ENCODE assay signal across 15 cellular contexts in the genomic region with DNA sequence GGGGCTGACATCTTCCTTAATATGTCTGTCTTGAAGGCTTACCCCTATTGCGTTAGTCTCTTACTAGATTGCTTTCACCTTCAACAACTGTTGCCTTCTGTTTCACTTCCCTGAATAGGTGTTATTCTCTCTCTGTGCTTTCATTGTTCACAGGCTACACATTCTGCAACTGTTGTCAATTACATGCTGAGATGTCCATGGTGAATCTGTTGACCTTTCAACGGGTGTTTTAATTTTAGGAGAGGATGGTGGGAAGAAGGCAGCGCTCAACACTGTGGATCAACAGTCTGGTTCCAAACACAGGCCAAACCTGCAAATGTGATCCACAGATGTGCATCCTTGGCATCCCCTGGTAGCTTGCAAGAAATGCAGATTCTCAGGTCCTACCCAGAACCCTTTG.
DNase-seq lines count a peak whose midpoint lies in the region; ATAC-seq and TF ChIP-seq lines count a peak whose summit lies in the region.
"Had no signal": no experiment of that assay in that cellular context is flagged by ENCODE, and none has a peak within 500 bp of the region (broad histone marks: within the 10 kb centered on the region; RNA-seq: fewer than 3 reads in every experiment).

No MANE protein-coding gene starts in this region.

- H3K27me3 ChIP-seq in breast epithelium = no peaks in the 10 kb centered on the region
- H3K27me3 ChIP-seq in prostate gland (replicated peaks; ENCODE audit: insufficient read depth) = no peaks in the 10 kb centered on the region
- no peaks in the 10 kb centered on the region for H3K27me3 ChIP-seq in upper lobe of right lung
- H3K27me3 ChIP-seq: body of pancreas, heart left ventricle had no signal

- H3K9me3 Mint-ChIP-seq in MCF 10A (ENCODE audit: unreplicated experiment) (no peaks in the 10 kb centered on the region), T-cell (no peaks in the 10 kb centered on the region)

- H3K36me3 Mint-ChIP-seq in MCF 10A (ENCODE audit: insufficient read depth, unreplicated experiment) (peaks cover 6% of the 10 kb centered on the region), T-cell (no peaks in the 10 kb centered on the region)

- H3K36me3 ChIP-seq in breast epithelium (no peaks in the 10 kb centered on the region), prostate gland (no peaks in the 10 kb centered on the region), upper lobe of right lung (no peaks in the 10 kb centered on the region)
- H3K36me3 ChIP-seq: heart left ventricle, lower lobe of right lung had no signal

- H3K4me1 ChIP-seq in breast epithelium = peaks cover 0 to 3% of the 10 kb centered on the region in 2 donors
- H3K4me1 ChIP-seq in prostate gland (replicated peaks) = no peaks in the 10 kb centered on the region
- peaks cover 6% of the 10 kb centered on the region for H3K4me1 ChIP-seq in upper lobe of right lung
- H3K4me1 ChIP-seq: lower lobe of right lung had no signal

- intact Hi-C loops in breast epithelium (cut with DNase I; ENCODE audit: low total_unique reads) (no loop called here), MCF 10A (cut with micrococcal nuclease) (no loop called here), prostate gland (cut with DNase I) (no loop called here), upper lobe of right lung (cut with DNase I) (no loop called here)

- H3K27me3 Mint-ChIP-seq in MCF 10A (ENCODE audit: insufficient read depth, unreplicated experiment) = peaks cover 89% of the 10 kb centered on the region
- peaks cover 5 to 7% of the 10 kb centered on the region in 2 donors for H3K27me3 Mint-ChIP-seq in T-cell

- H3K27ac Mint-ChIP-seq in MCF 10A (ENCODE audit: low read depth, unreplicated experiment) = no peak overlapping the region
- no peak overlapping the region for H3K27ac Mint-ChIP-seq in T-cell

- TF ChIP-seq POLR2A in breast epithelium (IDR thresholded peaks at IDR 0.05) (no peak), prostate gland (IDR thresholded peaks at IDR 0.05) (no peak)

- no peak for TF ChIP-seq CTCF in breast epithelium (IDR thresholded peaks at IDR 0.05)
- TF ChIP-seq CTCF in MCF 10A (IDR thresholded peaks at IDR 0.05; ENCODE audit: unreplicated experiment) = no peak
- no peak for TF ChIP-seq CTCF in prostate gland (IDR thresholded peaks at IDR 0.05)
- no peak for TF ChIP-seq CTCF in upper lobe of right lung (IDR thresholded peaks at IDR 0.05)

- 91% methylated on average over 3 of the region's 3 CpGs for WGBS in prostate gland

- ATAC-seq in HG02763 (IDR thresholded peaks at IDR 0.05; ENCODE audit: unreplicated experiment) = peak; percentile 83
- peak; percentile 75 for ATAC-seq in HG03521 (IDR thresholded peaks at IDR 0.05; ENCODE audit: unreplicated experiment)
- no peak for ATAC-seq in upper lobe of right lung
- ATAC-seq in T-cell (replicated peaks in 1 of 4) = no peak
- ATAC-seq: body of pancreas, heart left ventricle had no signal

- CTCF ChIA-PET in MCF 10A (lab: Yijun Ruan, JAX) (no interaction called here), T-cell (lab: Charles Lee) (no interaction called here)

- H3K4me3 ChIP-seq in breast epithelium (no peak overlapping the region), prostate gland (no peak overlapping the region), upper lobe of right lung (no peak overlapping the region)
- H3K4me3 ChIP-seq: body of pancreas, heart left ventricle, lower lobe of right lung had no signal

- H3K4me3 Mint-ChIP-seq in MCF 10A (ENCODE audit: unreplicated experiment) (no peak overlapping the region), T-cell (no peak overlapping the region)

- POLR2A ChIA-PET in MCF 10A (lab: Yijun Ruan, JAX) = no interaction called here
- POLR2A ChIA-PET in T-cell (lab: Charles Lee) = interaction anchor here in 1 of 2 donors (0.6 kb wide), 1 partner anchor 11 kb away, joined by 4 read pairs; no protein-coding TSS in a partner anchor

- BruUV-seq in MCF 10A (replicated peaks; lab: Mats Ljungman, UMichigan) = no TSS peak

- peak overlapping the region; percentile 52 to 65 for H3K27ac ChIP-seq in breast epithelium
- no peak overlapping the region for H3K27ac ChIP-seq in prostate gland
- no peak overlapping the region for H3K27ac ChIP-seq in upper lobe of right lung
- H3K27ac ChIP-seq: body of pancreas, heart left ventricle, lower lobe of right lung had no signal

- no peaks in the 10 kb centered on the region for H3K4me1 Mint-ChIP-seq in MCF 10A (ENCODE audit: insufficient read depth, unreplicated experiment)
- no peaks in the 10 kb centered on the region for H3K4me1 Mint-ChIP-seq in T-cell

- H3K9me3 ChIP-seq in breast epithelium (no peaks in the 10 kb centered on the region), prostate gland (no peaks in the 10 kb centered on the region), upper lobe of right lung (no peaks in the 10 kb centered on the region)
- H3K9me3 ChIP-seq: body of pancreas, heart left ventricle, lower lobe of right lung, SK-N-SH had no signal

- DNase-seq in breast epithelium (ENCODE audit: low spot score in 2 of 2) (no peak), MCF 10A (ENCODE audit: unreplicated experiment) (no peak), prostate gland (ENCODE audit: low spot score) (no peak), upper lobe of right lung (no peak), foreskin melanocyte (no peak), T-cell (no peak)
- DNase-seq: activated CD4-positive, CD25-positive, alpha-beta regulatory T cell; body of pancreas; heart left ventricle; lower lobe of right lung; nucleus accumbens; SK-N-SH; stimulated activated naive CD4-positive, alpha-beta T cell treated with Interleukin-2 at 50 U/mL for 16 hours had no signal

Comparison
In these comparisons a context has a peak if more than half of its experiments do, and no peak if none do; other contexts are left out.
1. H3K27ac ChIP-seq: peak in breast epithelium (2 of 2); none in prostate gland (0 of 2) and upper lobe of right lung (single experiment).
2. ATAC-seq: peak in HG02763 (single experiment) and HG03521 (single experiment); none in upper lobe of right lung (single experiment) and T-cell (0 of 4).